In the genomic region with DNA sequence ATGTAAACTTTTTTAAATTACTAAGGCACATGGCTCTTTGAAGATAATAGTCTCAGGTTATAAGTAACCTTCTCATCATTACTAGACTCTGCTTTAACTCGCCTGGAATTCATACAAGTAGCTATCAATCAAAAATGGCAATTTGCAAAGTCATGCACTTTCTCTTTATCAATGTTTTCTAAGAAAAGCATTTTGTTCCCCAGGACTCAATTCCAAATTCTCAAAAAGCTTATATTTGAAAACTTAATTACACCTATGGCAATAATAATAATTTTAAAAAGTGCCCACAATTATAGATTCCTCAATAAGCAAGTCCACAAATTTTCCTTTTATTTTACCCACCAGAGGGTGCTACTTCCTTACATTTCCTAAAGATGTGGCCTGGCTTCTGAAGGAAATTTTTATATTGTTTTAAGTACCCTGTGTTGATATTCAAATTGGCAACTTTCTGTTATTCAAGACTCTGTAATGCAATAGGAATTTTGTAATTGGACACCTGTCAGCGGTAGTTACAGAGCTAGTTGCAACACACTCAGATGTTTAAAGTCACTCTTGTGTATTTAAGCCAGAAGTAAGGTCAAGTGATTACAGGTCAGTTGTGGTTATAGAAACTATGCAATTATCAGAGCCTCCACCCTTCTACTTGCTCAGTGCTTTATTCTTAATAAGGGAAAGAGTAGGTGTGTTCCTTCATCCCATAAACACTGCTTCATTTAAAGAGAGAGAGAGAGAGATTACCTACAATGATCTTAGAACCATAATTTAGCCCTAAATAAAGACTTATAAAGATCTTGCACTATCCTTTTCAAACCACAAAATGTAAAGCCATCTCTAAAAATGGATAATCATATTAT, we compare ENCODE assay signal across 8 cellular contexts. TPM values are rescaled to one million over a fixed set of nuclear protein-coding genes. Genes with fewer than 3 reads are reported as not detected.
DNase-seq lines count a peak whose midpoint lies in the region; ATAC-seq, FAIRE-seq and TF ChIP-seq lines count a peak whose summit lies in the region.

No MANE protein-coding gene starts in this region.

- ATAC-seq in GM18519 (IDR thresholded peaks at IDR 0.05; ENCODE audit: low FRiP score, unreplicated experiment) (no peak), GM19467 (IDR thresholded peaks at IDR 0.05; ENCODE audit: unreplicated experiment) (no peak)

- TF ChIP-seq POLR2A in endothelial cell of umbilical vein (IDR thresholded peaks at IDR 0.05; ENCODE audit: low read depth, low read length) = no peak

- dilution Hi-C loops in endothelial cell of umbilical vein (cut with MboI; ENCODE audit: extremely low pct_ligation_motif_present, low sequenced_read_pairs) = no loop called here

- H3K27me3 ChIP-seq in endothelial cell of umbilical vein (ENCODE audit: control insufficient read depth in 2 of 2, insufficient read depth in 2 of 2, low read length in 2 of 2) (no peaks in the 10 kb centered on the region), mucosa of stomach (ENCODE audit: control insufficient read depth, insufficient read depth, low read length) (no peaks in the 10 kb centered on the region)

- intact Hi-C loops in OCI-LY7 (cut with micrococcal nuclease; ENCODE audit: unreplicated experiment) = loop anchor here (5.0 kb wide), 1 partner anchor 69 kb away; no protein-coding TSS in a partner anchor
- intact Hi-C loops in endothelial cell of umbilical vein (cut with micrococcal nuclease) = loop anchor here (1.0 to 10.0 kb wide), 10 partner anchors 67 to 1059 kb away; no protein-coding TSS in a partner anchor

- POLR2A ChIA-PET in OCI-LY7 (lab: Charles Lee) (no interaction called here), endothelial cell of umbilical vein (lab: Charles Lee) (no interaction called here)

- H3K27ac ChIP-seq in OCI-LY7 (ENCODE audit: low read depth, low read length, poor library complexity, severe bottlenecking) (no peak overlapping the region), endothelial cell of umbilical vein (ENCODE audit: insufficient read depth, low read depth, low read length) (no peak overlapping the region)

- CTCF ChIA-PET in OCI-LY7 (lab: Charles Lee; ENCODE audit: unreplicated experiment) = no interaction called here
- CTCF ChIA-PET in endothelial cell of umbilical vein (lab: Charles Lee) = interaction anchor here (0.6 to 5.9 kb wide), 42 partner anchors 9 to 987 kb away, joined by 3 to 115 read pairs (median 4); partner anchors contain the start of genes GPR37, HYAL4 and WASL

- peak; percentile 74 for TF ChIP-seq CTCF in OCI-LY7 (conservative IDR thresholded peaks at IDR 0.05; ENCODE audit: low read length)
- peak in 1 of 2 donors; percentile 31 for TF ChIP-seq CTCF in endothelial cell of umbilical vein (IDR thresholded peaks at IDR 0.05; ENCODE audit: extremely low read depth in 1 of 2, insufficient read depth in 1 of 2, low read depth in 1 of 2, low read length in 2 of 2)

- BruUV-seq in OCI-LY7 (replicated peaks; lab: Mats Ljungman, UMichigan) (no TSS peak), endothelial cell of umbilical vein (replicated peaks; lab: Mats Ljungman, UMichigan) (no TSS peak)

- H2AFZ ChIP-seq in OCI-LY7 (ENCODE audit: low read length) = no peak overlapping the region
- peak overlapping the region; percentile 39 for H2AFZ ChIP-seq in endothelial cell of umbilical vein (ENCODE audit: low read depth, low read length)

- peak; percentile 90 for FAIRE-seq in endothelial cell of umbilical vein (lab: Jason Lieb, UNC)

- no peaks in the 10 kb centered on the region for H3K4me1 ChIP-seq in OCI-LY7 (ENCODE audit: insufficient read depth, low read length, poor library complexity, severe bottlenecking)
- H3K4me1 ChIP-seq in endothelial cell of umbilical vein (ENCODE audit: control insufficient read depth, extremely low read depth, insufficient read depth, low read length) = peaks cover 7% of the 10 kb centered on the region
- peaks cover 17% of the 10 kb centered on the region for H3K4me1 ChIP-seq in mucosa of stomach (ENCODE audit: control insufficient read depth, insufficient read depth, low read length)

- no peak overlapping the region for H3K4me2 ChIP-seq in OCI-LY7 (ENCODE audit: low read length)
- no peak overlapping the region for H3K4me2 ChIP-seq in endothelial cell of umbilical vein (ENCODE audit: insufficient read depth, low read length)

- H3K79me2 ChIP-seq in OCI-LY7 (ENCODE audit: insufficient read depth, low read depth, low read length) (no peaks in the 10 kb centered on the region), endothelial cell of umbilical vein (ENCODE audit: control insufficient read depth, insufficient read depth, low read length) (no peaks in the 10 kb centered on the region)

- no peak overlapping the region for H3K9ac ChIP-seq in endothelial cell of umbilical vein (replicated peaks; ENCODE audit: extremely low read depth, insufficient read depth, low read length)
- H3K9ac ChIP-seq in mucosa of stomach (ENCODE audit: low read length) = peak overlapping the region; percentile 16

- H3K9me3 ChIP-seq in OCI-LY7 (ENCODE audit: low read length) = no peaks in the 10 kb centered on the region
- H3K9me3 ChIP-seq in endothelial cell of umbilical vein (replicated peaks; ENCODE audit: control insufficient read depth, insufficient read depth, low read length) = no peaks in the 10 kb centered on the region
- no peaks in the 10 kb centered on the region for H3K9me3 ChIP-seq in mucosa of stomach (ENCODE audit: control insufficient read depth, low read length)

- H3K4me3 ChIP-seq in OCI-LY7 (ENCODE audit: low read depth, low read length, poor library complexity, severe bottlenecking) (no peak overlapping the region), endothelial cell of umbilical vein (replicated peaks in 1 of 3; ENCODE audit: insufficient read depth in 1 of 3, low read depth in 1 of 3, low read length in 3 of 3) (no peak overlapping the region), mucosa of stomach (ENCODE audit: low read length) (no peak overlapping the region)

- no peaks in the 10 kb centered on the region for H3K9me1 ChIP-seq in endothelial cell of umbilical vein (replicated peaks; ENCODE audit: control insufficient read depth, extremely low read depth, insufficient read depth, low read length)

- H4K20me1 ChIP-seq in OCI-LY7 (ENCODE audit: insufficient read depth, low read length) (no peaks in the 10 kb centered on the region), endothelial cell of umbilical vein (replicated peaks; ENCODE audit: control insufficient read depth, extremely low read depth, insufficient read depth, low read length) (no peaks in the 10 kb centered on the region)

- no peaks in the 10 kb centered on the region for H3K36me3 ChIP-seq in OCI-LY7 (ENCODE audit: insufficient read depth, low read length)
- no peaks in the 10 kb centered on the region for H3K36me3 ChIP-seq in endothelial cell of umbilical vein (ENCODE audit: control insufficient read depth in 2 of 2, extremely low read depth in 1 of 2, insufficient read depth in 2 of 2, low read length in 2 of 2)
- no peaks in the 10 kb centered on the region for H3K36me3 ChIP-seq in mucosa of stomach (ENCODE audit: control insufficient read depth, insufficient read depth, low read length)

- no peaks in the 10 kb centered on the region for H3K9me2 ChIP-seq in OCI-LY7 (ENCODE audit: insufficient read depth, low read length)

- DNase-seq in GM03348 (ENCODE audit: low spot score) = peak; percentile 41
- peak; percentile 29 for DNase-seq in HuH-7.5 (ENCODE audit: low spot score)
- peak; percentile 17 for DNase-seq in OCI-LY7 (ENCODE audit: low spot score)
- peak; percentile 82 for DNase-seq in endothelial cell of umbilical vein (ENCODE audit: low read depth, low spot score)
- DNase-seq in activated CD4-positive, alpha-beta T cell treated with anti-CD3 and anti-CD28 coated beads, Interleukin-2, amount 50 U/mL, for 4 hours = no peak

TF ChIP-seq in endothelial cell of umbilical vein, 7 proteins besides CTCF, POLR2A, EP300 and RAD21:
- TF ChIP-seq GATA2 (IDR thresholded peaks at IDR 0.05; ENCODE audit: insufficient read depth, insufficient read length, low read depth, low read length) (no peak), FOS (IDR thresholded peaks at IDR 0.05; ENCODE audit: borderline replicate concordance, insufficient read depth, low read length) (peak; percentile 33)

RNA-seq across cellular contexts. Expression of gene HYAL4, which starts 47.1 kb away (rescaled TPM):
- total RNA-seq in OCI-LY7 (2014; rRNA removed; shearing (Covaris generic)) = not detected in 2 replicates
- total RNA-seq in OCI-LY7 (2022) = not detected in 2 replicates
- total RNA-seq in endothelial cell of umbilical vein = not detected in 2 replicates
- not detected in 2 replicates for polyA plus RNA-seq in endothelial cell of umbilical vein
- not detected in 2 replicates for polyA plus RNA-seq in endothelial cell of umbilical vein (2011; cell fraction: cytosol; rRNA removed)
- not detected in 2 replicates for polyA plus RNA-seq in endothelial cell of umbilical vein (2011; cell fraction: nucleus; rRNA removed)
- 0.17 and 0.78 TPM in 2 replicates for polyA plus RNA-seq in endothelial cell of umbilical vein (2012)
- not detected in 2 replicates for polyA minus RNA-seq in endothelial cell of umbilical vein
- not detected for polyA minus RNA-seq in endothelial cell of umbilical vein (2011; cell fraction: cytosol; rRNA and poly(A)+ RNA removed)
- polyA minus RNA-seq in endothelial cell of umbilical vein (2011; cell fraction: nucleus; rRNA and poly(A)+ RNA removed) = not detected in 2 replicates

RNA-seq across cellular contexts. Expression of gene WASL, which starts 49.1 kb away (rescaled TPM):
- 3.4 and 4.4 TPM in 2 replicates for total RNA-seq in OCI-LY7 (2014; rRNA removed; shearing (Covaris generic))
- total RNA-seq in OCI-LY7 (2022) (6.3 and 7.2 TPM in 2 replicates), endothelial cell of umbilical vein (22.1 and 24.0 TPM in 2 replicates)
- 4.1 and 5.2 TPM in 2 replicates for polyA plus RNA-seq in endothelial cell of umbilical vein
- 8.9 and 9.2 TPM in 2 replicates for polyA plus RNA-seq in endothelial cell of umbilical vein (2011; cell fraction: cytosol; rRNA removed)
- polyA plus RNA-seq in endothelial cell of umbilical vein (2011; cell fraction: nucleus; rRNA removed) = 8.0 and 9.4 TPM in 2 replicates
- 15.1 and 17.6 TPM in 2 replicates for polyA plus RNA-seq in endothelial cell of umbilical vein (2012)
- 6.1 and 7.4 TPM in 2 replicates for polyA minus RNA-seq in endothelial cell of umbilical vein
- 8.2 TPM for polyA minus RNA-seq in endothelial cell of umbilical vein (2011; cell fraction: cytosol; rRNA and poly(A)+ RNA removed)
- 20.9 and 25.2 TPM in 2 replicates for polyA minus RNA-seq in endothelial cell of umbilical vein (2011; cell fraction: nucleus; rRNA and poly(A)+ RNA removed)

Comparison
In these comparisons a context has a peak if more than half of its experiments do, and no peak if none do; other contexts are left out.
1. DNase-seq: peak in GM03348 (single experiment), HuH-7.5 (single experiment), OCI-LY7 (single experiment) and endothelial cell of umbilical vein (single experiment); none in activated CD4-positive, alpha-beta T cell treated with anti-CD3 and anti-CD28 coated beads, Interleukin-2, amount 50 U/mL, for 4 hours (0 of 2).